ENCODE assay signal across 32 cellular contexts in the genomic region with DNA sequence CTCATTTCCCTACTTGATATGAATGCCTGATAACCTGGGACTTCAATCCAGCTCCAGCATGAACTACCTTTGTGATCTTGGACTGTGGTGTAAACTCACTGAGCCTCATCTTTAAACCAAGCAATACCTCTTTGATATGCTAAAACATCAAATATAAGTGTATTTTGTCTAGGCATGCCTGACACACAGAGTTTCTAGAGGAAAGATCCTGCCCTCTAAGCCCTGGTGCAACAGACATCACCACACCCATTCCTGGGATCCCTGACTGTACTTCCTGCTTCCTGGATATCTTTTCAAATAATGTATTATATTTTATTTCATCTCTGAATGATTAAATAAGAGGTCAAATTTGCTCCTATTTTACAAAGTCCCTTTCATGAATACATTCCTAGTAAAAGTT. TPM values are rescaled to one million over a fixed set of nuclear protein-coding genes. Genes with fewer than 3 reads are reported as not detected.
DNase-seq lines count a peak whose midpoint lies in the region; ATAC-seq, FAIRE-seq and TF ChIP-seq lines count a peak whose summit lies in the region.
"Had no signal": no experiment of that assay in that cellular context is flagged by ENCODE, and none has a peak within 500 bp of the region (broad histone marks: within the 10 kb centered on the region; RNA-seq: fewer than 3 reads in every experiment).

No MANE protein-coding gene starts in this region.

- no peaks in the 10 kb centered on the region for H3K27me3 ChIP-seq in breast epithelium
- no peaks in the 10 kb centered on the region for H3K27me3 ChIP-seq in astrocyte (ENCODE audit: insufficient read depth, low read length)
- no peaks in the 10 kb centered on the region for H3K27me3 ChIP-seq in smooth muscle cell (ENCODE audit: low read depth)
- peaks cover 0 to 14% (median 11%) of the 10 kb centered on the region in 3 donors for H3K27me3 ChIP-seq in psoas muscle (ENCODE audit: insufficient read depth in 3 of 3, low read length in 2 of 3)
- H3K27me3 ChIP-seq in CD4-positive, alpha-beta memory T cell (ENCODE audit: insufficient read depth, low read length), result no peaks in the 10 kb centered on the region
- H3K27me3 ChIP-seq: neutrophil had no signal

- H4K20me1 ChIP-seq in astrocyte (ENCODE audit: insufficient read depth, low read length) (no peaks in the 10 kb centered on the region), smooth muscle cell (ENCODE audit: low read depth) (no peaks in the 10 kb centered on the region)

- no peak overlapping the region for H3K4me2 ChIP-seq in astrocyte (ENCODE audit: low read length)
- no peak overlapping the region for H3K4me2 ChIP-seq in smooth muscle cell

- H3K9me3 ChIP-seq in breast epithelium (peaks cover 3 to 15% of the 10 kb centered on the region in 2 donors), astrocyte (ENCODE audit: insufficient read depth, low read depth, low read length) (no peaks in the 10 kb centered on the region), smooth muscle cell (replicated peaks; ENCODE audit: low read depth) (no peaks in the 10 kb centered on the region), psoas muscle (no peaks in the 10 kb centered on the region)
- no peaks in the 10 kb centered on the region for H3K9me3 ChIP-seq in CD4-positive, alpha-beta memory T cell (ENCODE audit: control insufficient read depth in 1 of 2, low read length in 2 of 2)
- H3K9me3 ChIP-seq: BE2C, lower lobe of right lung, neutrophil had no signal

- TF ChIP-seq CTCF in MCF 10A (IDR thresholded peaks at IDR 0.05; ENCODE audit: unreplicated experiment) (no peak), breast epithelium (IDR thresholded peaks at IDR 0.05) (no peak), astrocyte (IDR thresholded peaks at IDR 0.05; ENCODE audit: insufficient read depth, low read depth, low read length) (no peak), foreskin fibroblast (IDR thresholded peaks at IDR 0.05; ENCODE audit: low read depth, low read length) (no peak), smooth muscle cell (IDR thresholded peaks at IDR 0.05; ENCODE audit: borderline replicate concordance, insufficient read depth, poor library complexity, severe bottlenecking) (no peak), psoas muscle (IDR thresholded peaks at IDR 0.05) (no peak)

- no peaks in the 10 kb centered on the region for H3F3A ChIP-seq in smooth muscle cell (ENCODE audit: low read depth)

- ATAC-seq in psoas muscle, result no peak
- ATAC-seq: HepG2, lower lobe of right lung had no signal

- DNase-seq in MCF 10A (ENCODE audit: unreplicated experiment), result peak; percentile 32
- no peak for DNase-seq in breast epithelium (ENCODE audit: low spot score in 2 of 2)
- DNase-seq in astrocyte (ENCODE audit: low read depth), result no peak
- DNase-seq in foreskin fibroblast, result peak; percentile 41 to 60
- DNase-seq in smooth muscle cell (lab: John Stamatoyannopoulos, UW; ENCODE audit: unreplicated experiment), result no peak
- no peak for DNase-seq in AG20443 (ENCODE audit: low spot score)
- no peak for DNase-seq in psoas muscle
- no peak for DNase-seq in CD4-positive, alpha-beta memory T cell
- DNase-seq: 8988T; activated B cell treated with CpG ODN at 0.5 μM for 24 hours; activated CD4-positive, alpha-beta T cell treated with anti-CD3 and anti-CD28 coated beads, Interleukin-2, amount 50 U/mL, for 48 hours; activated CD8-positive, alpha-beta memory T cell treated with anti-CD3 and anti-CD28 coated beads, Interleukin-2, amount 50 U/mL, for 4 hours; aorta; BE2C; dermis blood vessel endothelial cell; hypothalamus; lower lobe of right lung; NCI-H1092 treated with DMSO at 0.1 percent for 48 hours; NCI-H1930; NCI-H2227 treated with DMSO at 0.1 percent for 48 hours; NCI-H748 treated with DMSO at 0.1 percent for 48 hours; OCI-M1; SHP77 treated with DMSO at 0.1 percent for 48 hours; stimulated activated CD4-positive, alpha-beta T cell treated with anti-CD3 and anti-CD28 coated beads, Interleukin-2, amount 100 ng/mL, for 24 hours; substantia nigra had no signal

- H3K4me1 ChIP-seq in breast epithelium (no peaks in the 10 kb centered on the region), astrocyte (ENCODE audit: insufficient read depth, low read length) (peaks cover 23% of the 10 kb centered on the region), smooth muscle cell (ENCODE audit: low read depth) (peaks cover 3% of the 10 kb centered on the region), psoas muscle (no peaks in the 10 kb centered on the region)
- H3K4me1 ChIP-seq in CD4-positive, alpha-beta memory T cell (ENCODE audit: insufficient read depth, low read length), result peaks cover 50% of the 10 kb centered on the region
- H3K4me1 ChIP-seq: BE2C had no signal

- H3K79me2 ChIP-seq in astrocyte (ENCODE audit: insufficient read depth, low read length) (peaks cover 2% of the 10 kb centered on the region), smooth muscle cell (ENCODE audit: low read depth) (no peaks in the 10 kb centered on the region)

- H3K4me3 Mint-ChIP-seq in MCF 10A (ENCODE audit: unreplicated experiment), result no peak overlapping the region
- H3K4me3 Mint-ChIP-seq in astrocyte (ENCODE audit: unreplicated experiment), result no peak overlapping the region
- H3K4me3 Mint-ChIP-seq in CD4-positive, alpha-beta memory T cell, result peak overlapping the region in 1 of 8 donors; percentile 28
- H3K4me3 Mint-ChIP-seq: activated B cell treated with CpG ODN at 0.5 μM for 24 hours; activated naive CD8-positive, alpha-beta T cell; central memory CD8-positive, alpha-beta T cell had no signal

- BruUV-seq in MCF 10A (replicated peaks; lab: Mats Ljungman, UMichigan), result no TSS peak

- FAIRE-seq in astrocyte (lab: Jason Lieb, UNC), result no peak
- FAIRE-seq: frontal cortex, HepG2, islet of Langerhans had no signal

- no peaks in the 10 kb centered on the region for H3K9me3 Mint-ChIP-seq in MCF 10A (ENCODE audit: unreplicated experiment)
- H3K9me3 Mint-ChIP-seq in astrocyte (ENCODE audit: unreplicated experiment), result no peaks in the 10 kb centered on the region
- H3K9me3 Mint-ChIP-seq in CD4-positive, alpha-beta memory T cell, result peaks cover 0 to 1% (median 0%) of the 10 kb centered on the region in 8 donors
- H3K9me3 Mint-ChIP-seq: activated B cell treated with CpG ODN at 0.5 μM for 24 hours; central memory CD8-positive, alpha-beta T cell had no signal

- CTCF ChIA-PET in MCF 10A (lab: Yijun Ruan, JAX), result interaction anchor here (0.6 to 1.7 kb wide), 3 partner anchors 34 to 80 kb away, joined by 4 to 5 read pairs (median 4); no protein-coding TSS in a partner anchor
- CTCF ChIA-PET in CD4-positive, alpha-beta memory T cell (lab: Charles Lee; ENCODE audit: partially characterized antibody), result interaction anchor here (1.2 to 2.4 kb wide), 2 partner anchors 75 to 76 kb away, joined by 5 read pairs; no protein-coding TSS in a partner anchor

- H3K9ac ChIP-seq in astrocyte (ENCODE audit: low read length), result no peak overlapping the region
- H3K9ac ChIP-seq in smooth muscle cell (ENCODE audit: low read depth), result no peak overlapping the region

- H3K27ac ChIP-seq in breast epithelium (no peak overlapping the region), astrocyte (ENCODE audit: low read depth, low read length) (peak overlapping the region; percentile 24), smooth muscle cell (ENCODE audit: low read depth) (peak overlapping the region; percentile 88), psoas muscle (no peak overlapping the region)
- no peak overlapping the region for H3K27ac ChIP-seq in CD4-positive, alpha-beta memory T cell (ENCODE audit: low read depth, low read length)
- H3K27ac ChIP-seq: HL-60, lower lobe of right lung, neutrophil had no signal

- H3K4me3 ChIP-seq in breast epithelium, result no peak overlapping the region
- no peak overlapping the region for H3K4me3 ChIP-seq in astrocyte (ENCODE audit: insufficient read depth, low read depth, low read length)
- no peak overlapping the region for H3K4me3 ChIP-seq in foreskin fibroblast (ENCODE audit: low read depth in 1 of 2, low read length in 2 of 2)
- no peak overlapping the region for H3K4me3 ChIP-seq in smooth muscle cell
- no peak overlapping the region for H3K4me3 ChIP-seq in psoas muscle
- H3K4me3 ChIP-seq in CD4-positive, alpha-beta memory T cell (ENCODE audit: low read length in 2 of 2), result no peak overlapping the region
- H3K4me3 ChIP-seq: lower lobe of right lung had no signal

- H3K36me3 ChIP-seq in breast epithelium, result no peaks in the 10 kb centered on the region
- H3K36me3 ChIP-seq in astrocyte (ENCODE audit: insufficient read depth, low read length), result no peaks in the 10 kb centered on the region
- H3K36me3 ChIP-seq in smooth muscle cell (ENCODE audit: low read depth), result no peaks in the 10 kb centered on the region
- no peaks in the 10 kb centered on the region for H3K36me3 ChIP-seq in psoas muscle (ENCODE audit: insufficient read depth in 1 of 2, low read depth in 1 of 2)
- peaks cover 9% of the 10 kb centered on the region for H3K36me3 ChIP-seq in CD4-positive, alpha-beta memory T cell (ENCODE audit: insufficient read depth, low read length)
- H3K36me3 ChIP-seq: BE2C, lower lobe of right lung, neutrophil had no signal

- H3K36me3 Mint-ChIP-seq in MCF 10A (ENCODE audit: insufficient read depth, unreplicated experiment) (no peaks in the 10 kb centered on the region), astrocyte (ENCODE audit: low read depth, unreplicated experiment) (no peaks in the 10 kb centered on the region)
- peaks cover 36 to 37% of the 10 kb centered on the region in 2 donors for H3K36me3 Mint-ChIP-seq in CD4-positive, alpha-beta memory T cell

- POLR2A ChIA-PET in MCF 10A (lab: Yijun Ruan, JAX), result interaction anchor here (0.7 to 3.7 kb wide), 7 partner anchors 24 to 329 kb away, joined by 3 to 24 read pairs (median 4); a partner anchor contains a TSS
- POLR2A ChIA-PET in CD4-positive, alpha-beta memory T cell (lab: Charles Lee; ENCODE audit: partially characterized antibody), result interaction anchor here (0.8 to 14.8 kb wide), 4 partner anchors 9 to 57 kb away, joined by 3 to 642 read pairs (median 4); no protein-coding TSS in a partner anchor

- H3K27me3 Mint-ChIP-seq in MCF 10A (ENCODE audit: insufficient read depth, unreplicated experiment) (no peaks in the 10 kb centered on the region), astrocyte (ENCODE audit: low read depth, unreplicated experiment) (no peaks in the 10 kb centered on the region)
- no peaks in the 10 kb centered on the region for H3K27me3 Mint-ChIP-seq in CD4-positive, alpha-beta memory T cell
- H3K27me3 Mint-ChIP-seq: activated B cell treated with CpG ODN at 0.5 μM for 24 hours; activated naive CD8-positive, alpha-beta T cell; central memory CD8-positive, alpha-beta T cell had no signal

- H3K27ac Mint-ChIP-seq in MCF 10A (ENCODE audit: low read depth, unreplicated experiment) (peak overlapping the region; percentile 89), astrocyte (ENCODE audit: unreplicated experiment) (peak overlapping the region; percentile 97)
- H3K27ac Mint-ChIP-seq in CD4-positive, alpha-beta memory T cell, result no peak overlapping the region
- H3K27ac Mint-ChIP-seq: activated B cell treated with CpG ODN at 0.5 μM for 24 hours; activated naive CD8-positive, alpha-beta T cell had no signal

- TF ChIP-seq POLR2A in breast epithelium (IDR thresholded peaks at IDR 0.05), result no peak

- intact Hi-C loops in MCF 10A (cut with micrococcal nuclease), result loop anchor here (2.0 kb wide), 2 partner anchors 34 to 58 kb away; no protein-coding TSS in a partner anchor
- intact Hi-C loops in breast epithelium (cut with DNase I; ENCODE audit: low total_unique reads), result no loop called here
- intact Hi-C loops in psoas muscle (cut with DNase I), result no loop called here
- intact Hi-C loops in CD4-positive, alpha-beta memory T cell (cut with micrococcal nuclease), result no loop called here

- H3K4me1 Mint-ChIP-seq in MCF 10A (ENCODE audit: insufficient read depth, unreplicated experiment), result peaks cover 20% of the 10 kb centered on the region
- peaks cover 25% of the 10 kb centered on the region for H3K4me1 Mint-ChIP-seq in astrocyte (ENCODE audit: low read depth, unreplicated experiment)
- peaks cover 34 to 50% (median 41%) of the 10 kb centered on the region in 4 donors for H3K4me1 Mint-ChIP-seq in CD4-positive, alpha-beta memory T cell

- H2AFZ ChIP-seq in astrocyte (ENCODE audit: low read depth, low read length) (peak overlapping the region; percentile 12), smooth muscle cell (ENCODE audit: low read depth) (no peak overlapping the region)

RNA-seq across cellular contexts. Expression of a gene that starts 55.8 kb away (rescaled TPM):
- total RNA-seq in MCF 10A (2022), result 0.98 and 1.3 TPM in 2 replicates
- 1 to 10 TPM; 3.2 to 5.4 (median 4.6) TPM for total RNA-seq in breast epithelium
- 0.50 and 0.77 TPM in 2 replicates for total RNA-seq in astrocyte
- 0.40 and 1.5 TPM in 2 replicates for total RNA-seq in smooth muscle cell
- polyA plus RNA-seq in smooth muscle cell, result 0.83 TPM in 1 of 2 replicates, not detected in the other
- 1 to 10 TPM in 1 of 4 donors, under 1 TPM in 3; 0.46 to 1.6 (median 0.78) TPM for total RNA-seq in psoas muscle
- polyA plus RNA-seq in psoas muscle, result 1 to 10 TPM in 2 of 3 donors, under 1 TPM in 1; 0.66 to 2.7 (median 1.8) TPM
- total RNA-seq in CD4-positive, alpha-beta memory T cell, result 10 to 100 TPM; 43.4 to 47.8 TPM
- 10 to 100 TPM; 35.8 to 47.0 TPM for polyA plus RNA-seq in CD4-positive, alpha-beta memory T cell

Comparison
In these comparisons a context has a peak if more than half of its experiments do, and no peak if none do; other contexts are left out.
1. DNase-seq: peak in MCF 10A (single experiment) and foreskin fibroblast (2 of 2); none in breast epithelium (0 of 2), astrocyte (single experiment), smooth muscle cell (single experiment), AG20443 (single experiment), psoas muscle (0 of 2) and CD4-positive, alpha-beta memory T cell (0 of 5).
2. H3K27ac Mint-ChIP-seq: peak in MCF 10A (single experiment) and astrocyte (single experiment); none in CD4-positive, alpha-beta memory T cell (0 of 7).
3. H3K27ac ChIP-seq: peak in astrocyte (single experiment) and smooth muscle cell (single experiment); none in breast epithelium (0 of 2), psoas muscle (single experiment) and CD4-positive, alpha-beta memory T cell (single experiment).
4. RNA of a gene that starts 55.8 kb away (total RNA-seq): 43.4 to 47.8 TPM in CD4-positive, alpha-beta memory T cell; 3.2 to 5.4 TPM in breast epithelium, 0.40 to 1.5 TPM in smooth muscle cell, 0.98 to 1.3 TPM in MCF 10A, 0.46 to 1.6 TPM in psoas muscle and 0.50 to 0.77 TPM in astrocyte; every median in the first group is over 4 times any median in the second.